In genomic region chr3:32684800-32685603, GRCh38 we compare ENCODE assay signal across 8 cellular contexts.
A peak's percentile ranks its signal among the peaks of the same experiment; 100 is the strongest.
DNase-seq lines count a peak whose midpoint lies in the region; ATAC-seq and FAIRE-seq lines count a peak whose summit lies in the region.

A gene with protein sequence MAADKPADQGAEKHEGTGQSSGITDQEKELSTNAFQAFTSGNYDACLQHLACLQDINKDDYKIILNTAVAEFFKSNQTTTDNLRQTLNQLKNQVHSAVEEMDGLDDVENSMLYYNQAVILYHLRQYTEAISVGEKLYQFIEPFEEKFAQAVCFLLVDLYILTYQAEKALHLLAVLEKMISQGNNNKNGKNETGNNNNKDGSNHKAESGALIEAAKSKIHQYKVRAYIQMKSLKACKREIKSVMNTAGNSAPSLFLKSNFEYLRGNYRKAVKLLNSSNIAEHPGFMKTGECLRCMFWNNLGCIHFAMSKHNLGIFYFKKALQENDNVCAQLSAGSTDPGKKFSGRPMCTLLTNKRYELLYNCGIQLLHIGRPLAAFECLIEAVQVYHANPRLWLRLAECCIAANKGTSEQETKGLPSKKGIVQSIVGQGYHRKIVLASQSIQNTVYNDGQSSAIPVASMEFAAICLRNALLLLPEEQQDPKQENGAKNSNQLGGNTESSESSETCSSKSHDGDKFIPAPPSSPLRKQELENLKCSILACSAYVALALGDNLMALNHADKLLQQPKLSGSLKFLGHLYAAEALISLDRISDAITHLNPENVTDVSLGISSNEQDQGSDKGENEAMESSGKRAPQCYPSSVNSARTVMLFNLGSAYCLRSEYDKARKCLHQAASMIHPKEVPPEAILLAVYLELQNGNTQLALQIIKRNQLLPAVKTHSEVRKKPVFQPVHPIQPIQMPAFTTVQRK (plus strand): TSS chr3:32685188. CDS start chr3:32685461, 273 bp downstream.

- DNase-seq in AML-193 (lab: John Stamatoyannopoulos, UW): peak; percentile 99
- peak; percentile 83 for DNase-seq in NCI-H446 treated with DMSO at 0.1 percent for 48 hours (lab: John Stamatoyannopoulos, UW)
- DNase-seq in cerebellar cortex (ENCODE audit: low spot score): peak; percentile 93
- peak; percentile 92 for DNase-seq in stimulated activated CD4-positive, alpha-beta T cell treated with anti-CD3 and anti-CD28 coated beads, Interleukin-12 subunit alpha, Interleukin-12 subunit beta, amount 100 ng/mL, for 4 hours

- FAIRE-seq in islet of Langerhans (lab: Jason Lieb, UNC): peak; percentile 55

- ATAC-seq in GM19043 (IDR thresholded peaks at IDR 0.05; ENCODE audit: low read depth, unreplicated experiment): peak; percentile 98
- peak; percentile 95 for ATAC-seq in HG03378 (IDR thresholded peaks at IDR 0.05; ENCODE audit: unreplicated experiment)
- ATAC-seq in activated CD4-positive, CD25-positive, alpha-beta regulatory T cell treated with anti-CD3 and anti-CD28 coated beads, Interleukin-2, amount 50 U/mL, for 24 hours: peak; percentile 98

Comparison
In these comparisons a context has a peak if more than half of its experiments do, and no peak if none do; other contexts are left out.
1. Peak in every context shown above with its lines: DNase-seq and ATAC-seq.